12 cellular contexts compared by ENCODE assay signal in genomic region chr4:40874331-40874730, GRCh38.
A peak's percentile ranks its signal among the peaks of the same experiment; 100 is the strongest.
DNase-seq lines count a peak whose midpoint lies in the region; ATAC-seq and TF ChIP-seq lines count a peak whose summit lies in the region.
"Had no signal": no experiment of that assay in that cellular context is flagged by ENCODE, and none has a peak within 500 bp of the region (broad histone marks: within the 10 kb centered on the region; RNA-seq: fewer than 3 reads in every experiment).

No MANE protein-coding gene starts in this region.

- TF ChIP-seq CTCF in heart left ventricle (IDR thresholded peaks at IDR 0.05) (no peak), endodermal cell (conservative IDR thresholded peaks at IDR 0.05) (no peak), testis (IDR thresholded peaks at IDR 0.05) (no peak)

- DNase-seq in left cardiac atrium (no peak), heart left ventricle (no peak), endodermal cell (peak; percentile 78), testis (peak; percentile 79), AG08395 (ENCODE audit: low spot score) (no peak), HCEC 1CT (no peak)
- DNase-seq: 8988T; CD4-positive, CD25-positive, alpha-beta regulatory T cell; GM23248; H9 had no signal

- H3K9me3 Mint-ChIP-seq in endodermal cell: no peaks in the 10 kb centered on the region
- H3K9me3 Mint-ChIP-seq: CD4-positive, CD25-positive, alpha-beta regulatory T cell; H9 had no signal

- H3K27ac Mint-ChIP-seq in endodermal cell: peak overlapping the region; percentile 95
- H3K27ac Mint-ChIP-seq: CD4-positive, CD25-positive, alpha-beta regulatory T cell had no signal

- H3K4me3 ChIP-seq in heart left ventricle (no peak overlapping the region), endodermal cell (ENCODE audit: low read length) (peak overlapping the region; percentile 69), mesodermal cell (ENCODE audit: extremely low read depth, insufficient read depth, low read length, poor library complexity, severe bottlenecking) (no peak overlapping the region), testis (no peak overlapping the region)
- H3K4me3 ChIP-seq: BLaER1 treated with 17β-estradiol and CSF1 and Interleukin-3, amounts not matched to agents 10 nM and 100 nM; GM23248 had no signal

- intact Hi-C loops in left cardiac atrium (cut with DNase I): no loop called here
- intact Hi-C loops in heart left ventricle (cut with DNase I): no loop called here
- intact Hi-C loops in testis (cut with DNase I; ENCODE audit: low total_unique reads): no loop called here

- H3K27me3 ChIP-seq in heart left ventricle (no peaks in the 10 kb centered on the region), endodermal cell (ENCODE audit: control insufficient read depth, insufficient read depth, low read length, poor library complexity, severe bottlenecking) (no peaks in the 10 kb centered on the region), testis (no peaks in the 10 kb centered on the region)
- H3K27me3 ChIP-seq: BLaER1 treated with 17β-estradiol and CSF1 and Interleukin-3, amounts not matched to agents 10 nM and 100 nM had no signal

- peak overlapping the region; percentile 22 for H3K4me3 Mint-ChIP-seq in endodermal cell
- H3K4me3 Mint-ChIP-seq: CD4-positive, CD25-positive, alpha-beta regulatory T cell; H9 had no signal

- TF ChIP-seq POLR2A in heart left ventricle (IDR thresholded peaks at IDR 0.05) (no peak), testis (IDR thresholded peaks at IDR 0.05) (no peak)

- no peaks in the 10 kb centered on the region for H3K27me3 Mint-ChIP-seq in endodermal cell (ENCODE audit: insufficient read depth)

- ATAC-seq in left cardiac atrium: peak; percentile 16 to 24
- ATAC-seq in heart left ventricle: no peak

- 80 to 87% (median 82%) methylated on average over 7 of the region's 7 CpGs for WGBS in heart left ventricle, 4 donors
- WGBS in endodermal cell (ENCODE audit: insufficient coverage in 1 of 2, insufficient read length in 1 of 2), 2 experiments: 41 to 67% methylated on average over 6 to 7 of the region's 7 CpGs
- 63 to 94% methylated on average over 3 of the region's 7 CpGs for WGBS in mesodermal cell (ENCODE audit: insufficient coverage in 2 of 2), 2 experiments
- WGBS in testis, 2 donors: 66 to 73% methylated on average over 7 of the region's 7 CpGs

- H3K4me1 ChIP-seq in heart left ventricle (peaks cover 0 to 5% (median 0%) of the 10 kb centered on the region in 12 donors), endodermal cell (ENCODE audit: control insufficient read depth, insufficient read depth, low read length) (peaks cover 23% of the 10 kb centered on the region), mesodermal cell (ENCODE audit: control insufficient read depth, insufficient read depth, low read length, poor library complexity, severe bottlenecking) (peaks cover 13% of the 10 kb centered on the region), testis (peaks cover 20% of the 10 kb centered on the region)

- H3K4me1 Mint-ChIP-seq in endodermal cell: peaks cover 41% of the 10 kb centered on the region

- no peak overlapping the region for H3K27ac ChIP-seq in heart left ventricle
- peak overlapping the region; percentile 42 for H3K27ac ChIP-seq in endodermal cell (ENCODE audit: low read depth, low read length)
- peak overlapping the region; percentile 25 for H3K27ac ChIP-seq in mesodermal cell (ENCODE audit: low read depth, low read length, severe bottlenecking)
- peak overlapping the region in 1 of 2 donors; percentile 26 for H3K27ac ChIP-seq in testis
- H3K27ac ChIP-seq: BLaER1 treated with 17β-estradiol and CSF1 and Interleukin-3, amounts not matched to agents 10 nM and 100 nM; GM23248 had no signal

- peaks cover 9% of the 10 kb centered on the region for H3K36me3 Mint-ChIP-seq in endodermal cell (ENCODE audit: low read depth)
- H3K36me3 Mint-ChIP-seq: CD4-positive, CD25-positive, alpha-beta regulatory T cell had no signal

- peak overlapping the region; percentile 6 for H3K9ac ChIP-seq in endodermal cell (ENCODE audit: extremely low read depth, low read length, poor library complexity, severe bottlenecking)
- H3K9ac ChIP-seq: BLaER1 treated with 17β-estradiol and CSF1 and Interleukin-3, amounts not matched to agents 10 nM and 100 nM; GM23248 had no signal

- H3K36me3 ChIP-seq in heart left ventricle (peaks cover 0 to 31% (median 0%) of the 10 kb centered on the region in 9 donors), endodermal cell (ENCODE audit: control insufficient read depth, insufficient read depth, low read length) (no peaks in the 10 kb centered on the region), mesodermal cell (ENCODE audit: control insufficient read depth, insufficient read depth, low read length) (peaks cover 3% of the 10 kb centered on the region), testis (ENCODE audit: low read depth, missing control alignments) (no peaks in the 10 kb centered on the region)

- H3K9me3 ChIP-seq in heart left ventricle (no peaks in the 10 kb centered on the region), endodermal cell (ENCODE audit: control insufficient read depth, low read length) (no peaks in the 10 kb centered on the region), mesodermal cell (ENCODE audit: control insufficient read depth, low read length) (no peaks in the 10 kb centered on the region), testis (no peaks in the 10 kb centered on the region)
- H3K9me3 ChIP-seq: BLaER1 treated with 17β-estradiol and CSF1 and Interleukin-3, amounts not matched to agents 10 nM and 100 nM had no signal

Comparison
In these comparisons a context has a peak if more than half of its experiments do, and no peak if none do; other contexts are left out.
1. ATAC-seq: peak in left cardiac atrium (2 of 2); none in heart left ventricle (0 of 4).
2. DNase-seq: peak in endodermal cell (single experiment) and testis (single experiment); none in left cardiac atrium (single experiment), heart left ventricle (0 of 5), AG08395 (single experiment) and HCEC 1CT (single experiment).
3. H3K27ac ChIP-seq: peak in endodermal cell (single experiment) and mesodermal cell (single experiment); none in heart left ventricle (0 of 12).